Comparison of ENCODE assay signal across 1 cellular context in genomic region chr16:72832640-72833039, GRCh38.
A peak's percentile ranks its signal among the peaks of the same experiment; 100 is the strongest.
TF ChIP-seq lines count a peak whose summit lies in the region.

No MANE protein-coding gene starts in this region.

TF ChIP-seq in HepG2, 621 proteins besides CTCF, POLR2A, EP300 and RAD21 (continued from another document and continues in another):
- TF ChIP-seq ELK4 (CRISPR knock-in tag; IDR thresholded peaks at IDR 0.05; ENCODE audit: borderline replicate concordance) (no peak), KLF9 (CRISPR knock-in tag; IDR thresholded peaks at IDR 0.05; ENCODE audit: low read depth) (no peak), RBM39 (IDR thresholded peaks at IDR 0.05; ENCODE audit: low read depth, low read length, poor library complexity, severe bottlenecking) (no peak), ZNF10 (CRISPR knock-in tag; IDR thresholded peaks at IDR 0.05; ENCODE audit: borderline replicate concordance, low read depth) (no peak), SRSF4 (IDR thresholded peaks at IDR 0.05; ENCODE audit: low read depth, low read length, poor library complexity, severe bottlenecking) (no peak), SMYD3 (CRISPR knock-in tag; IDR thresholded peaks at IDR 0.05) (no peak), MNT (IDR thresholded peaks at IDR 0.05) (no peak), ZFP37 (CRISPR knock-in tag; IDR thresholded peaks at IDR 0.05; ENCODE audit: borderline replicate concordance) (0 out of 2 replicates have a peak, but pooled peaks have one; percentile 47), SUZ12 (IDR thresholded peaks at IDR 0.05; ENCODE audit: low read depth, low read length) (no peak), ZC3H4 (CRISPR knock-in tag; IDR thresholded peaks at IDR 0.05; ENCODE audit: borderline replicate concordance) (no peak), ZNF747 (CRISPR knock-in tag; IDR thresholded peaks at IDR 0.05; ENCODE audit: borderline replicate concordance) (no peak), CSRNP2 (CRISPR knock-in tag; conservative IDR thresholded peaks at IDR 0.05; ENCODE audit: low read depth) (no peak), ZNF891 (CRISPR knock-in tag; IDR thresholded peaks at IDR 0.05) (no peak), PHF8 (CRISPR knock-in tag; IDR thresholded peaks at IDR 0.05) (no peak), GATAD1 (CRISPR knock-in tag; IDR thresholded peaks at IDR 0.05) (0 out of 2 replicates have a peak, but pooled peaks have one; percentile 21), SRSF9 (IDR thresholded peaks at IDR 0.05; ENCODE audit: borderline replicate concordance, insufficient read depth, low read depth, low read length, poor library complexity, severe bottlenecking) (no peak), JARID2 (CRISPR knock-in tag; IDR thresholded peaks at IDR 0.05; ENCODE audit: insufficient replicate concordance) (no peak), ASH2L (IDR thresholded peaks at IDR 0.05; ENCODE audit: insufficient read length, low read depth, low read length) (no peak), ZNF737 (CRISPR knock-in tag; IDR thresholded peaks at IDR 0.05; ENCODE audit: borderline replicate concordance) (no peak), BRD4 (CRISPR knock-in tag; IDR thresholded peaks at IDR 0.05) (no peak), ZBTB14 (CRISPR knock-in tag; IDR thresholded peaks at IDR 0.05) (no peak), ISL2 (CRISPR knock-in tag; IDR thresholded peaks at IDR 0.05) (0 out of 2 replicates have a peak, but pooled peaks have one; percentile 36), ZNF75D (CRISPR knock-in tag; IDR thresholded peaks at IDR 0.05; ENCODE audit: borderline replicate concordance) (no peak), ZNF550 (CRISPR knock-in tag; IDR thresholded peaks at IDR 0.05; ENCODE audit: borderline replicate concordance) (no peak), HNF4A (CRISPR knock-in tag; IDR thresholded peaks at IDR 0.05) (no peak), FOXC1 (CRISPR knock-in tag; IDR thresholded peaks at IDR 0.05; ENCODE audit: borderline replicate concordance) (peak; percentile 50; the same call in 1 of the 2 replicates), BRCA1 (CRISPR knock-in tag; IDR thresholded peaks at IDR 0.05) (0 out of 2 replicates have a peak, but pooled peaks have one; percentile 45), CENPX (CRISPR knock-in tag; IDR thresholded peaks at IDR 0.05) (no peak), NR2F6 (IDR thresholded peaks at IDR 0.05) (no peak), NR2F6 (CRISPR knock-in tag; IDR thresholded peaks at IDR 0.05) (peak; percentile 22; the same call in 1 of the 2 replicates), ZNF484 (CRISPR knock-in tag; IDR thresholded peaks at IDR 0.05; ENCODE audit: borderline replicate concordance, low read depth) (no peak), ERF (CRISPR knock-in tag; IDR thresholded peaks at IDR 0.05) (no peak), ZBTB42 (CRISPR knock-in tag; IDR thresholded peaks at IDR 0.05) (no peak), ZNF800 (CRISPR knock-in tag; IDR thresholded peaks at IDR 0.05) (no peak), TGIF2 (CRISPR knock-in tag; IDR thresholded peaks at IDR 0.05) (no peak), RBFOX2 (IDR thresholded peaks at IDR 0.05; ENCODE audit: low read depth, low read length) (no peak), HMGXB3 (CRISPR knock-in tag; IDR thresholded peaks at IDR 0.05; ENCODE audit: borderline replicate concordance) (no peak), PHF20 (CRISPR knock-in tag; IDR thresholded peaks at IDR 0.05) (no peak), SIN3B (IDR thresholded peaks at IDR 0.05; ENCODE audit: low read length) (no peak), MEIS1 (CRISPR knock-in tag; IDR thresholded peaks at IDR 0.05; ENCODE audit: borderline replicate concordance) (no peak), REST (IDR thresholded peaks at IDR 0.05; ENCODE audit: borderline replicate concordance in 1 of 2, low read depth in 1 of 2, low read length in 2 of 2) (no peak), CBX5 (CRISPR knock-in tag; IDR thresholded peaks at IDR 0.05; ENCODE audit: borderline replicate concordance) (no peak; the same call in 1 of the 2 replicates), ZNF749 (CRISPR knock-in tag; IDR thresholded peaks at IDR 0.05; ENCODE audit: borderline replicate concordance) (no peak), ZNF766 (CRISPR knock-in tag; IDR thresholded peaks at IDR 0.05; ENCODE audit: borderline replicate concordance) (0 out of 2 replicates have a peak, but pooled peaks have one; percentile 40), REXO4 (CRISPR knock-in tag; IDR thresholded peaks at IDR 0.05; ENCODE audit: borderline replicate concordance) (no peak), ZNF124 (CRISPR knock-in tag; IDR thresholded peaks at IDR 0.05) (no peak), EHMT2 (IDR thresholded peaks at IDR 0.05; ENCODE audit: borderline replicate concordance, low read depth, low read length) (no peak), SP2 (CRISPR knock-in tag; IDR thresholded peaks at IDR 0.05) (no peak), ZNF547 (CRISPR knock-in tag; IDR thresholded peaks at IDR 0.05) (no peak), ZKSCAN8 (CRISPR knock-in tag; IDR thresholded peaks at IDR 0.05; ENCODE audit: borderline replicate concordance) (no peak), CHCHD3 (CRISPR knock-in tag; IDR thresholded peaks at IDR 0.05) (no peak), HOXA5 (CRISPR knock-in tag; IDR thresholded peaks at IDR 0.05) (no peak)
